19 cellular contexts compared by ENCODE assay signal in genomic region chr1:6073480-6074053, GRCh38.
"Had no signal": no experiment of that assay in that cellular context is flagged by ENCODE, and none has a peak within 500 bp of the region (broad histone marks: within the 10 kb centered on the region; RNA-seq: fewer than 3 reads in every experiment).

No MANE protein-coding gene starts in this region.

- DNase-seq: activated CD4-positive, alpha-beta memory T cell treated with anti-CD3 and anti-CD28 coated beads for 36 hours; activated CD4-positive, alpha-beta T cell treated with anti-CD3 and anti-CD28 coated beads, Interleukin-2, amount 10 ng/mL, durations not matched to agents 7 days and 5 days; activated CD4-positive, CD25-positive, alpha-beta regulatory T cell; activated naive CD8-positive, alpha-beta T cell treated with anti-CD3 and anti-CD28 coated beads, Interleukin-2, amount 50 U/mL, for 24 hours; activated T-cell treated with anti-CD3 and anti-CD28 coated beads for 4 hours; amniotic stem cell; brain microvascular endothelial cell; Kasumi-1; KBM-7; NCI-H1048; NCI-H146; NCI-H187 treated with DMSO at 0.1 percent for 48 hours; NCI-H2081 treated with DMSO at 0.1 percent for 48 hours; NCI-H446; NCI-H524; Peyer's patch; SHP77 treated with DMSO at 0.1 percent for 48 hours had no signal

- H3K4me3 Mint-ChIP-seq: activated CD4-positive, alpha-beta memory T cell treated with anti-CD3 and anti-CD28 coated beads for 36 hours; activated CD4-positive, alpha-beta T cell treated with anti-CD3 and anti-CD28 coated beads, Interleukin-2, amount 10 ng/mL, durations not matched to agents 7 days and 5 days; activated naive CD4-positive, alpha-beta T cell treated with anti-CD3 and anti-CD28 coated beads, Interleukin-2, amount 50 U/mL, for 24 hours; activated naive CD8-positive, alpha-beta T cell treated with anti-CD3 and anti-CD28 coated beads, Interleukin-2, amount 50 U/mL, for 24 hours; T-helper 1 cell treated with Interleukin-12 subunit alpha and Interleukin-12 subunit beta and Interleukin-4 antibody, amounts not matched to agents 30 μg/mL and 1 μg/mL, for 36 hours had no signal

- ATAC-seq: activated naive CD8-positive, alpha-beta T cell treated with anti-CD3 and anti-CD28 coated beads, Interleukin-2, amount 50 U/mL, for 24 hours had no signal

- H3K4me1 Mint-ChIP-seq: activated CD4-positive, alpha-beta T cell treated with anti-CD3 and anti-CD28 coated beads, Interleukin-2, amount 10 ng/mL, durations not matched to agents 7 days and 5 days; activated naive CD4-positive, alpha-beta T cell treated with anti-CD3 and anti-CD28 coated beads, Interleukin-2, amount 50 U/mL, for 24 hours; activated naive CD8-positive, alpha-beta T cell treated with anti-CD3 and anti-CD28 coated beads, Interleukin-2, amount 50 U/mL, for 24 hours had no signal

- H3K27me3 Mint-ChIP-seq: activated CD4-positive, alpha-beta memory T cell treated with anti-CD3 and anti-CD28 coated beads for 36 hours; activated CD4-positive, alpha-beta T cell treated with anti-CD3 and anti-CD28 coated beads, Interleukin-2, amount 10 ng/mL, durations not matched to agents 7 days and 5 days; activated naive CD4-positive, alpha-beta T cell treated with anti-CD3 and anti-CD28 coated beads, Interleukin-2, amount 50 U/mL, for 24 hours; activated naive CD8-positive, alpha-beta T cell treated with anti-CD3 and anti-CD28 coated beads, Interleukin-2, amount 50 U/mL, for 24 hours had no signal

- H3K27me3 ChIP-seq: Peyer's patch had no signal

- H3K36me3 ChIP-seq: brain microvascular endothelial cell, Peyer's patch had no signal

- H3K9me3 ChIP-seq: Peyer's patch had no signal

- H3K27ac Mint-ChIP-seq: activated CD4-positive, alpha-beta memory T cell treated with anti-CD3 and anti-CD28 coated beads for 36 hours; activated CD4-positive, alpha-beta T cell treated with anti-CD3 and anti-CD28 coated beads, Interleukin-2, amount 10 ng/mL, durations not matched to agents 7 days and 5 days; activated naive CD4-positive, alpha-beta T cell treated with anti-CD3 and anti-CD28 coated beads, Interleukin-2, amount 50 U/mL, for 24 hours; activated naive CD8-positive, alpha-beta T cell treated with anti-CD3 and anti-CD28 coated beads, Interleukin-2, amount 50 U/mL, for 24 hours; T-helper 1 cell treated with Interleukin-12 subunit alpha and Interleukin-12 subunit beta and Interleukin-4 antibody, amounts not matched to agents 30 μg/mL and 1 μg/mL, for 36 hours had no signal

- H3K4me3 ChIP-seq: Peyer's patch had no signal

- H3K27ac ChIP-seq: brain microvascular endothelial cell, Peyer's patch had no signal

- H3K4me1 ChIP-seq: Peyer's patch had no signal

- H3K9me3 Mint-ChIP-seq: activated CD4-positive, alpha-beta memory T cell treated with anti-CD3 and anti-CD28 coated beads for 36 hours; activated CD4-positive, alpha-beta T cell treated with anti-CD3 and anti-CD28 coated beads, Interleukin-2, amount 10 ng/mL, durations not matched to agents 7 days and 5 days; activated naive CD4-positive, alpha-beta T cell treated with anti-CD3 and anti-CD28 coated beads, Interleukin-2, amount 50 U/mL, for 24 hours; activated naive CD8-positive, alpha-beta T cell treated with anti-CD3 and anti-CD28 coated beads, Interleukin-2, amount 50 U/mL, for 24 hours; T-helper 1 cell treated with Interleukin-12 subunit alpha and Interleukin-12 subunit beta and Interleukin-4 antibody, amounts not matched to agents 30 μg/mL and 1 μg/mL, for 36 hours had no signal
